1 cellular context compared by ENCODE assay signal in genomic region chr5:79111387-79111959, GRCh38.
TF ChIP-seq lines count a peak whose summit lies in the region.

Gene BHMT (plus strand): TSS chr5:79111809. CDS start chr5:79111886, 77 bp downstream.

TF ChIP-seq in HepG2, 621 proteins besides CTCF, POLR2A, EP300 and RAD21 (continued from another document):
- TF ChIP-seq ZBTB37 (CRISPR knock-in tag; IDR thresholded peaks at IDR 0.05) (no peak), JUND (CRISPR knock-in tag; IDR thresholded peaks at IDR 0.05) (no peak), NAIF1 (CRISPR knock-in tag; IDR thresholded peaks at IDR 0.05; ENCODE audit: borderline replicate concordance) (no peak), ARID4A (CRISPR knock-in tag; IDR thresholded peaks at IDR 0.05; ENCODE audit: borderline replicate concordance) (peak; percentile 6; the same call in 1 of the 2 replicates), ZC3H13 (CRISPR knock-in tag; IDR thresholded peaks at IDR 0.05) (no peak), ZNF441 (CRISPR knock-in tag; IDR thresholded peaks at IDR 0.05; ENCODE audit: borderline replicate concordance) (no peak), ARID2 (CRISPR knock-in tag; IDR thresholded peaks at IDR 0.05; ENCODE audit: borderline replicate concordance) (no peak), ZNF605 (CRISPR knock-in tag; IDR thresholded peaks at IDR 0.05) (peak; percentile 47; the same call in 1 of the 2 replicates), HNF1A (IDR thresholded peaks at IDR 0.05; ENCODE audit: low read depth) (no peak), HNF1A (CRISPR knock-in tag; IDR thresholded peaks at IDR 0.05; ENCODE audit: borderline replicate concordance) (no peak), RCOR2 (CRISPR knock-in tag; IDR thresholded peaks at IDR 0.05) (no peak), NR2F6 (IDR thresholded peaks at IDR 0.05) (no peak), NR2F6 (CRISPR knock-in tag; IDR thresholded peaks at IDR 0.05) (no peak), MTA1 (CRISPR knock-in tag; IDR thresholded peaks at IDR 0.05; ENCODE audit: borderline replicate concordance) (peak; percentile 23; the same call in 1 of the 2 replicates), ZMYM2 (CRISPR knock-in tag; IDR thresholded peaks at IDR 0.05) (no peak), POLR2AphosphoS2 (IDR thresholded peaks at IDR 0.05; ENCODE audit: low read depth, low read length) (no peak), SATB2 (CRISPR knock-in tag; IDR thresholded peaks at IDR 0.05) (no peak), SP5 (CRISPR knock-in tag; IDR thresholded peaks at IDR 0.05; ENCODE audit: borderline replicate concordance, low read depth) (no peak), CAMTA2 (CRISPR knock-in tag; IDR thresholded peaks at IDR 0.05; ENCODE audit: borderline replicate concordance) (no peak), GABPA (IDR thresholded peaks at IDR 0.05; ENCODE audit: low read depth, low read length) (no peak), GABPA (CRISPR knock-in tag; IDR thresholded peaks at IDR 0.05; ENCODE audit: low read depth) (no peak), BCL6 (CRISPR knock-in tag; IDR thresholded peaks at IDR 0.05) (0 out of 2 replicates have a peak, but pooled peaks have one; percentile 13), ZNF550 (CRISPR knock-in tag; IDR thresholded peaks at IDR 0.05; ENCODE audit: borderline replicate concordance) (no peak), SKIL (CRISPR knock-in tag; IDR thresholded peaks at IDR 0.05; ENCODE audit: borderline replicate concordance) (no peak), ZNF124 (CRISPR knock-in tag; IDR thresholded peaks at IDR 0.05) (no peak), POLR2G (IDR thresholded peaks at IDR 0.05; ENCODE audit: low read depth, low read length) (no peak), SRSF4 (IDR thresholded peaks at IDR 0.05; ENCODE audit: low read depth, low read length, poor library complexity, severe bottlenecking) (no peak), KLF15 (CRISPR knock-in tag; IDR thresholded peaks at IDR 0.05; ENCODE audit: borderline replicate concordance) (no peak), ZBTB38 (CRISPR knock-in tag; IDR thresholded peaks at IDR 0.05) (peak; percentile 26; the same call in 1 of the 2 replicates), ZNF276 (CRISPR knock-in tag; IDR thresholded peaks at IDR 0.05; ENCODE audit: low read depth) (no peak), ZNF317 (CRISPR knock-in tag; IDR thresholded peaks at IDR 0.05) (no peak), ZNF598 (CRISPR knock-in tag; IDR thresholded peaks at IDR 0.05; ENCODE audit: borderline replicate concordance) (no peak), MXD3 (CRISPR knock-in tag; IDR thresholded peaks at IDR 0.05) (no peak), ELF4 (CRISPR knock-in tag; IDR thresholded peaks at IDR 0.05; ENCODE audit: borderline replicate concordance) (no peak), ZNF367 (CRISPR knock-in tag; IDR thresholded peaks at IDR 0.05; ENCODE audit: borderline replicate concordance) (no peak), FOXA1 (IDR thresholded peaks at IDR 0.05) (no peak), FOXA1 (CRISPR knock-in tag; IDR thresholded peaks at IDR 0.05) (no peak), KDM5A (IDR thresholded peaks at IDR 0.05; ENCODE audit: borderline replicate concordance, low read length) (no peak), ZNF766 (CRISPR knock-in tag; IDR thresholded peaks at IDR 0.05; ENCODE audit: borderline replicate concordance) (no peak), MIXL1 (CRISPR knock-in tag; IDR thresholded peaks at IDR 0.05) (no peak), NKX3-1 (CRISPR knock-in tag; IDR thresholded peaks at IDR 0.05) (no peak), HOXA5 (CRISPR knock-in tag; IDR thresholded peaks at IDR 0.05) (no peak)
